In genomic region chr15:33680336-33680735, GRCh38 we compare ENCODE assay signal across 32 cellular contexts.
"Had no signal": no experiment of that assay in that cellular context is flagged by ENCODE, and none has a peak within 500 bp of the region (broad histone marks: within the 10 kb centered on the region; RNA-seq: fewer than 3 reads in every experiment).

No MANE protein-coding gene starts in this region.

- H3K27me3 ChIP-seq: cardiac muscle cell, MG63, Peyer's patch, SJSA1 had no signal

- H3K4me1 ChIP-seq: Peyer's patch, SJSA1 had no signal

- H3K9me3 Mint-ChIP-seq: activated CD4-positive, alpha-beta T cell treated with anti-CD3 and anti-CD28 coated beads, Interleukin-2, amount 10 ng/mL, durations not matched to agents 7 days and 5 days; activated naive CD4-positive, alpha-beta T cell treated with anti-CD3 and anti-CD28 coated beads for 36 hours; activated naive CD8-positive, alpha-beta T cell treated with anti-CD3 and anti-CD28 coated beads, Interleukin-2, amount 50 U/mL, for 24 hours; activated T-cell treated with anti-CD3 and anti-CD28 coated beads, Interleukin-2, amount 50 U/mL, for 4 hours; activated T-helper 1 cell treated with anti-CD3 and anti-CD28 coated beads, Interleukin-12 subunit alpha, Interleukin-12 subunit beta, Interleukin-2, Interleukin-4 antibody, amounts not matched to agents 30 ng/mL and 10 ng/mL and 1 ng/mL, durations not matched to agents 14 hours and 24 hours and 36 hours; central memory CD8-positive, alpha-beta T cell; T-helper 1 cell treated with Interleukin-12 subunit alpha and Interleukin-12 subunit beta and Interleukin-4 antibody, amounts not matched to agents 30 μg/mL and 1 μg/mL, for 36 hours; T-helper 2 cell treated with Interferon-gamma antibody and Interleukin-4, amounts not matched to agents 5 μg/mL and 100 μg/mL, for 36 hours; WTC11 had no signal

- H3K36me3 Mint-ChIP-seq: activated naive CD8-positive, alpha-beta T cell; WTC11 had no signal

- H3K9me3 ChIP-seq: MG63, Peyer's patch, SJSA1, SK-N-SH had no signal

- H3K27ac ChIP-seq: cardiac muscle cell, Peyer's patch, SJSA1 had no signal

- H3K4me3 ChIP-seq: cardiac muscle cell, MG63, Peyer's patch, SJSA1 had no signal

- H3K36me3 ChIP-seq: cardiac muscle cell, MG63, Peyer's patch, SJSA1 had no signal

- H3K27ac Mint-ChIP-seq: activated CD4-positive, alpha-beta T cell treated with anti-CD3 and anti-CD28 coated beads for 36 hours; activated CD4-positive, alpha-beta T cell treated with anti-CD3 and anti-CD28 coated beads, Interleukin-2, amount 10 ng/mL, durations not matched to agents 7 days and 5 days; activated CD8-positive, alpha-beta T cell treated with anti-CD3 and anti-CD28 coated beads, Interleukin-2, amount 10 ng/mL, durations not matched to agents 7 days and 5 days; activated naive CD4-positive, alpha-beta T cell treated with anti-CD3 and anti-CD28 coated beads for 36 hours; activated naive CD8-positive, alpha-beta T cell; activated naive CD8-positive, alpha-beta T cell treated with anti-CD3 and anti-CD28 coated beads, Interleukin-2, amount 50 U/mL, for 24 hours; activated T-helper 1 cell treated with anti-CD3 and anti-CD28 coated beads, Interleukin-12 subunit alpha, Interleukin-12 subunit beta, Interleukin-2, Interleukin-4 antibody, amounts not matched to agents 30 ng/mL and 10 ng/mL and 1 ng/mL, durations not matched to agents 14 hours and 24 hours and 36 hours; T-helper 1 cell treated with Interleukin-12 subunit alpha and Interleukin-12 subunit beta and Interleukin-4 antibody, amounts not matched to agents 30 μg/mL and 1 μg/mL, for 36 hours; T-helper 2 cell treated with Interferon-gamma antibody and Interleukin-4, amounts not matched to agents 5 μg/mL and 100 μg/mL, for 36 hours; WTC11 had no signal

- DNase-seq: activated CD4-positive, alpha-beta T cell treated with anti-CD3 and anti-CD28 coated beads for 36 hours; activated CD4-positive, alpha-beta T cell treated with anti-CD3 and anti-CD28 coated beads, Interleukin-2, amount 10 ng/mL, durations not matched to agents 7 days and 5 days; activated CD4-positive, alpha-beta T cell treated with anti-CD3 and anti-CD28 coated beads, Interleukin-2, amount 50 U/mL, for 48 hours; activated CD8-positive, alpha-beta T cell treated with anti-CD3 and anti-CD28 coated beads, Interleukin-2, amount 10 ng/mL, durations not matched to agents 7 days and 5 days; activated gamma-delta T cell treated with Interleukin-2 at 50 U/mL for 16 hours; activated naive CD4-positive, alpha-beta T cell treated with anti-CD3 and anti-CD28 coated beads for 36 hours; activated naive CD8-positive, alpha-beta T cell treated with anti-CD3 and anti-CD28 coated beads, Interleukin-2, amount 50 U/mL, for 24 hours; activated T-cell treated with anti-CD3 and anti-CD28 coated beads, Interleukin-2, amount 50 U/mL, for 4 hours; anterior cingulate cortex; KBM-7; MG63; NCI-H1048; NCI-H1105 treated with DMSO at 0.1 percent for 48 hours; NCI-H1436 treated with DMSO at 0.1 percent for 48 hours; NCI-H1694 treated with DMSO at 0.1 percent for 48 hours; NCI-H2029; NCI-H345; NCI-H524 treated with DMSO at 0.1 percent for 48 hours; PC-3; Peyer's patch; RPMI8226; SHP77 treated with DMSO at 0.1 percent for 48 hours; SK-N-SH had no signal

- ATAC-seq: activated CD4-positive, alpha-beta T cell treated with anti-CD3 and anti-CD28 coated beads for 36 hours; activated CD4-positive, CD25-positive, alpha-beta regulatory T cell treated with anti-CD3 and anti-CD28 coated beads, Interleukin-2, amount 50 U/mL, for 24 hours; activated CD8-positive, alpha-beta T cell treated with anti-CD3 and anti-CD28 coated beads, Interleukin-2, amount 10 ng/mL, durations not matched to agents 7 days and 5 days; activated naive CD8-positive, alpha-beta T cell treated with anti-CD3 and anti-CD28 coated beads, Interleukin-2, amount 50 U/mL, for 24 hours; activated T-cell treated with anti-CD3 and anti-CD28 coated beads, Interleukin-2, amount 50 U/mL, for 4 hours; PC-3; WTC11 had no signal
